ENCODE assay signal across 1 cellular context in the genomic region with DNA sequence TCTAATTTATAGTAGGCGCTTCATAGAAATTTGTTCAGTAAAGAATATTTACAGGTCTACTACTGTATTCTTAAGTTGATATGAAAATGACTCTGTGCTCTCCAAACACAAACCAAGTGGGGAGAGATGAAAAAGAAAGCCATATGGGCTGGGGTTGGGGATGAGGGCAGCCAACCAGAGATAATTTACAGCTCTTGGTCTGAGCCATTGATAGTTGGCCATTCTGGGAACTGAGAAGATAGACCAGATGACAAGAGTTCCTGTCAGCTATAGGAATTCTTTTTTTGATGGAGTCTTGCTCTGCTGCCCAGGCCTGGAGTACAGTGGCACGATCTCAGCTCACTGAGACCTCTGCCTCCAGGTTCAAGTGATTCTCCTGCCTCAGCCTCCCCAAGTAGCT.
TF ChIP-seq lines count a peak whose summit lies in the region.

No MANE protein-coding gene starts in this region.

TF ChIP-seq in K562, 482 proteins besides CTCF, POLR2A, EP300 and RAD21 (continued from another document):
- TF ChIP-seq, protein P1, sequence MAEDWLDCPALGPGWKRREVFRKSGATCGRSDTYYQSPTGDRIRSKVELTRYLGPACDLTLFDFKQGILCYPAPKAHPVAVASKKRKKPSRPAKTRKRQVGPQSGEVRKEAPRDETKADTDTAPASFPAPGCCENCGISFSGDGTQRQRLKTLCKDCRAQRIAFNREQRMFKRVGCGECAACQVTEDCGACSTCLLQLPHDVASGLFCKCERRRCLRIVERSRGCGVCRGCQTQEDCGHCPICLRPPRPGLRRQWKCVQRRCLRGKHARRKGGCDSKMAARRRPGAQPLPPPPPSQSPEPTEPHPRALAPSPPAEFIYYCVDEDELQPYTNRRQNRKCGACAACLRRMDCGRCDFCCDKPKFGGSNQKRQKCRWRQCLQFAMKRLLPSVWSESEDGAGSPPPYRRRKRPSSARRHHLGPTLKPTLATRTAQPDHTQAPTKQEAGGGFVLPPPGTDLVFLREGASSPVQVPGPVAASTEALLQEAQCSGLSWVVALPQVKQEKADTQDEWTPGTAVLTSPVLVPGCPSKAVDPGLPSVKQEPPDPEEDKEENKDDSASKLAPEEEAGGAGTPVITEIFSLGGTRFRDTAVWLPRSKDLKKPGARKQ (CRISPR knock-in tag; IDR thresholded peaks at IDR 0.05), result no peak
- no peak for TF ChIP-seq NFXL1 (CRISPR knock-in tag; IDR thresholded peaks at IDR 0.05)
- 0 out of 2 replicates have a peak, but pooled peaks have one; percentile 9 for TF ChIP-seq TCF3 (CRISPR knock-in tag; IDR thresholded peaks at IDR 0.05)
- no peak for TF ChIP-seq SP2 (IDR thresholded peaks at IDR 0.05; ENCODE audit: extremely low read depth, low read depth, low read length, poor library complexity, severe bottlenecking)
- TF ChIP-seq CBX5 (IDR thresholded peaks at IDR 0.05; ENCODE audit: borderline replicate concordance, low read depth), result no peak
- no peak for TF ChIP-seq SRSF7 (optimal IDR thresholded peaks at IDR 0.05; ENCODE audit: low read depth, low read length)
- TF ChIP-seq, protein P2, sequence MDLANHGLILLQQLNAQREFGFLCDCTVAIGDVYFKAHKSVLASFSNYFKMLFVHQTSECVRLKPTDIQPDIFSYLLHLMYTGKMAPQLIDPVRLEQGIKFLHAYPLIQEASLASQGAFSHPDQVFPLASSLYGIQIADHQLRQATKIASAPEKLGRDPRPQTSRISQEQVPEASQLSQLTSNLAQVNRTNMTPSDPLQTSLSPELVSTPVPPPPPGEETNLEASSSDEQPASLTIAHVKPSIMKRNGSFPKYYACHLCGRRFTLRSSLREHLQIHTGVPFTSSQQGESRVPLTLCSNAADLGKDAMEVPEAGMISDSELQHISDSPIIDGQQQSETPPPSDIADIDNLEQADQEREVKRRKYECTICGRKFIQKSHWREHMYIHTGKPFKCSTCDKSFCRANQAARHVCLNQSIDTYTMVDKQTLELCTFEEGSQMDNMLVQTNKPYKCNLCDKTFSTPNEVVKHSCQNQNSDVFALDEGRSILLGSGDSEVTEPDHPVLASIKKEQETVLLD (IDR thresholded peaks at IDR 0.05), result no peak
- TF ChIP-seq KDM4B (IDR thresholded peaks at IDR 0.05; ENCODE audit: borderline replicate concordance in 2 of 2, low read depth in 1 of 2), result no peak
- TF ChIP-seq, protein P3, sequence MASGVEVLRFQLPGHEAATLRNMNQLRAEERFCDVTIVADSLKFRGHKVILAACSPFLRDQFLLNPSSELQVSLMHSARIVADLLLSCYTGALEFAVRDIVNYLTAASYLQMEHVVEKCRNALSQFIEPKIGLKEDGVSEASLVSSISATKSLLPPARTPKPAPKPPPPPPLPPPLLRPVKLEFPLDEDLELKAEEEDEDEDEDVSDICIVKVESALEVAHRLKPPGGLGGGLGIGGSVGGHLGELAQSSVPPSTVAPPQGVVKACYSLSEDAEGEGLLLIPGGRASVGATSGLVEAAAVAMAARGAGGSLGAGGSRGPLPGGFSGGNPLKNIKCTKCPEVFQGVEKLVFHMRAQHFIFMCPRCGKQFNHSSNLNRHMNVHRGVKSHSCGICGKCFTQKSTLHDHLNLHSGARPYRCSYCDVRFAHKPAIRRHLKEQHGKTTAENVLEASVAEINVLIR (CRISPR knock-in tag; IDR thresholded peaks at IDR 0.05), result no peak
- TF ChIP-seq ETV5 (CRISPR knock-in tag; IDR thresholded peaks at IDR 0.05; ENCODE audit: low read depth), result no peak
- no peak for TF ChIP-seq COPS2 (conservative IDR thresholded peaks at IDR 0.05)
- no peak for TF ChIP-seq SIX5 (IDR thresholded peaks at IDR 0.05; ENCODE audit: borderline replicate concordance in 1 of 2, insufficient read depth in 1 of 2, low read depth in 1 of 2, low read length in 2 of 2)
- TF ChIP-seq, protein P4, sequence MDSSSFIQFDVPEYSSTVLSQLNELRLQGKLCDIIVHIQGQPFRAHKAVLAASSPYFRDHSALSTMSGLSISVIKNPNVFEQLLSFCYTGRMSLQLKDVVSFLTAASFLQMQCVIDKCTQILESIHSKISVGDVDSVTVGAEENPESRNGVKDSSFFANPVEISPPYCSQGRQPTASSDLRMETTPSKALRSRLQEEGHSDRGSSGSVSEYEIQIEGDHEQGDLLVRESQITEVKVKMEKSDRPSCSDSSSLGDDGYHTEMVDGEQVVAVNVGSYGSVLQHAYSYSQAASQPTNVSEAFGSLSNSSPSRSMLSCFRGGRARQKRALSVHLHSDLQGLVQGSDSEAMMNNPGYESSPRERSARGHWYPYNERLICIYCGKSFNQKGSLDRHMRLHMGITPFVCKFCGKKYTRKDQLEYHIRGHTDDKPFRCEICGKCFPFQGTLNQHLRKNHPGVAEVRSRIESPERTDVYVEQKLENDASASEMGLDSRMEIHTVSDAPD (CRISPR knock-in tag; IDR thresholded peaks at IDR 0.05), result no peak
TF ChIP-seq in K562: peak in this region for 4.
